26 cellular contexts compared by ENCODE assay signal in the genomic region with DNA sequence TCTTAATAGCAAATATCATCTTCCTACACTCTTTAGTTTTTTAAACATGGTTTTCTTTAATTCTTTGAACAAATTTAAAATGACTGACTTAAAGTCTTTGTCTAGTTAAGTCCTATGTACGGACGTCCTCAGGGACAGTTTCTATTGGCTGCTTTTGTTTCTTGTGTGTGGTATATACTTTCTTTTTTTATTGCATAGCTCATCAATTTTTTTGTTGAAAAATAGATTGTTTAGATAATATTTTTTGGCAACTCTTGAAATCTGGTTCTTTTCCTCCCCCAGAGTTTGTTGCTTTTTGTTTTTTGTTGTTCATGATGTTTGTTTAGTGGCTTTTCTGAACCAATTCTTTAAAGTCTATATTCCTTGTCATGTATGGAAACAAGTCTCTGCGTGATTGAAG.
"Had no signal": no experiment of that assay in that cellular context is flagged by ENCODE, and none has a peak within 500 bp of the region (broad histone marks: within the 10 kb centered on the region; RNA-seq: fewer than 3 reads in every experiment).

No MANE protein-coding gene starts in this region.

- ATAC-seq: effector memory CD8-positive, alpha-beta T cell; esophagus mucosa; gastrocnemius medialis; heart right ventricle; left cardiac atrium; left lung; left ventricle myocardium superior; lower lobe of right lung; mucosa of descending colon had no signal

- FAIRE-seq: colon, endometrium, islet of Langerhans, keratinocyte had no signal

- DNase-seq: cortex of kidney; effector CD8-positive, alpha-beta T cell; effector memory CD8-positive, alpha-beta T cell; endodermal cell; erythroblast; esophagus squamous epithelium; foreskin fibroblast; foreskin melanocyte; gastrocnemius medialis; glutamatergic neuron; head of caudate nucleus; heart right ventricle; hippocampal formation; left cardiac atrium; left lung; left ventricle myocardium superior; lower lobe of right lung; mesenchymal stem cell; mucosa of descending colon; naive B cell had no signal

- H3K27me3 ChIP-seq: gastrocnemius medialis had no signal

- H3K4me3 ChIP-seq: esophagus squamous epithelium, gastrocnemius medialis, heart right ventricle, left lung, lower lobe of right lung, mucosa of descending colon had no signal

- H3K9me3 ChIP-seq: esophagus squamous epithelium, gastrocnemius medialis, left lung, lower lobe of right lung, mucosa of descending colon had no signal

- H3K4me1 ChIP-seq: esophagus squamous epithelium, gastrocnemius medialis, left lung, lower lobe of right lung had no signal

- H3K27ac ChIP-seq: epithelial cell of prostate, esophagus squamous epithelium, gastrocnemius medialis, heart right ventricle, left lung, lower lobe of right lung had no signal

- H3K36me3 ChIP-seq: esophagus squamous epithelium, gastrocnemius medialis, heart right ventricle, left lung, lower lobe of right lung had no signal
